15 cellular contexts compared by ENCODE assay signal in genomic region chr19:16668702-16669101, GRCh38. TPM values are rescaled to one million over a fixed set of nuclear protein-coding genes. Genes with fewer than 3 reads are reported as not detected.
"Had no signal": no experiment of that assay in that cellular context is flagged by ENCODE, and none has a peak within 500 bp of the region (broad histone marks: within the 10 kb centered on the region; RNA-seq: fewer than 3 reads in every experiment).

No MANE protein-coding gene starts in this region.

RNA-seq across cellular contexts. Expression of gene NWD1, which starts 50.9 kb away (rescaled TPM):
- total RNA-seq: activated naive CD4-positive, alpha-beta T cell treated with anti-CD3 and anti-CD28 coated beads for 36 hours; activated naive CD4-positive, alpha-beta T cell treated with anti-CD3 and anti-CD28 coated beads, Interleukin-2, amount 50 U/mL, for 72 hours; activated naive CD8-positive, alpha-beta T cell treated with anti-CD3 and anti-CD28 coated beads for 36 hours; activated naive CD8-positive, alpha-beta T cell treated with anti-CD3 and anti-CD28 coated beads, Interleukin-2, amount 10 ng/mL, durations not matched to agents 7 days and 5 days; activated T-cell treated with anti-CD3 and anti-CD28 coated beads, Interleukin-2, amount 50 U/mL, for 4 hours; activated T-cell treated with anti-CD3 and anti-CD28 coated beads, Interleukin-2, amount 50 U/mL, for 72 hours; activated T-helper 1 cell treated with anti-CD3 and anti-CD28 coated beads, Interleukin-12 subunit alpha, Interleukin-12 subunit beta, Interleukin-2, Interleukin-4 antibody, amounts not matched to agents 30 ng/mL and 10 ng/mL and 1 ng/mL, durations not matched to agents 14 hours and 24 hours and 36 hours; activated T-helper 17 cell treated with anti-CD3 and anti-CD28 coated beads, Interleukin-2, amount 50 U/mL, for 72 hours; activated T-helper 2 cell treated with anti-CD3 and anti-CD28 coated beads, Interferon-gamma antibody, Interleukin-2, Interleukin-4, amounts not matched to agents 10 μg/mL and 5 μg/mL and 100 μg/mL, durations not matched to agents 14 hours and 24 hours and 36 hours; ascending aorta; astrocyte; cardiac septum had no signal
- polyA plus RNA-seq: adrenal gland, aorta, cardiac muscle cell had no signal
